In genomic region chr11:69280451-69280850, GRCh38 we compare ENCODE assay signal across 14 cellular contexts. TPM values are rescaled to one million over a fixed set of nuclear protein-coding genes. Genes with fewer than 3 reads are reported as not detected.
A peak's percentile ranks its signal among the peaks of the same experiment; 100 is the strongest.
DNase-seq lines count a peak whose midpoint lies in the region; ATAC-seq, FAIRE-seq and TF ChIP-seq lines count a peak whose summit lies in the region.
"Had no signal": no experiment of that assay in that cellular context is flagged by ENCODE, and none has a peak within 500 bp of the region (broad histone marks: within the 10 kb centered on the region; RNA-seq: fewer than 3 reads in every experiment).

No MANE protein-coding gene starts in this region.

- no peak for FAIRE-seq in small intestine (lab: Jason Lieb, UNC)

- no peak for ATAC-seq in GM18511 (IDR thresholded peaks at IDR 0.05; ENCODE audit: unreplicated experiment)

- no peak for TF ChIP-seq CTCF in fibroblast of mammary gland (conservative IDR thresholded peaks at IDR 0.05; ENCODE audit: control insufficient read depth, insufficient read depth, low read depth, low read length)

- WGBS in small intestine, 3 donors: 21 to 65% (median 39%) methylated on average over 2 of the region's 2 CpGs

- H3K4me1 ChIP-seq in SJSA1 (replicated peaks) (peaks cover 26% of the 10 kb centered on the region), small intestine (ENCODE audit: control insufficient read depth in 2 of 2, insufficient read depth in 1 of 2, low read depth in 1 of 2, low read length in 1 of 2) (peaks cover 0 to 7% of the 10 kb centered on the region in 2 donors)

- no peaks in the 10 kb centered on the region for H3K36me3 ChIP-seq in SJSA1
- H3K36me3 ChIP-seq in small intestine (ENCODE audit: control insufficient read depth in 2 of 2, insufficient read depth in 2 of 2, low read length in 2 of 2): no peaks in the 10 kb centered on the region
- H3K36me3 ChIP-seq: right atrium auricular region had no signal

- H3K9me3 ChIP-seq in SJSA1 (replicated peaks) (peaks cover 7% of the 10 kb centered on the region; the same call in 1 of the 2 replicates), small intestine (ENCODE audit: control insufficient read depth, low read depth) (no peaks in the 10 kb centered on the region)
- H3K9me3 ChIP-seq: right atrium auricular region had no signal

- DNase-seq in HCEC 1CT: peak; percentile 40
- peak in 1 of 2 experiments; percentile 62 for DNase-seq in SJSA1 (ENCODE audit: low read depth in 1 of 2, low spot score in 2 of 2)
- DNase-seq in fibroblast of mammary gland (ENCODE audit: low read depth): peak; percentile 74
- peak; percentile 60 for DNase-seq in small intestine
- no peak for DNase-seq in NCI-H69 (lab: John Stamatoyannopoulos, UW)
- DNase-seq in hypothalamus (lab: John Stamatoyannopoulos, UW): no peak
- DNase-seq in stimulated activated CD4-positive, alpha-beta T cell treated with anti-CD3 and anti-CD28 coated beads, Interleukin-4, amount 100 ng/mL, for 24 hours: no peak
- DNase-seq: activated CD4-positive, alpha-beta T cell treated with anti-CD3 and anti-CD28 coated beads, Interleukin-2, amount 50 U/mL, for 1 hour; left cardiac atrium; NCI-H1105; NCI-H510A had no signal

- H3K4me3 ChIP-seq in SJSA1 (no peak overlapping the region), fibroblast of mammary gland (ENCODE audit: control insufficient read depth, low read depth, low read length) (no peak overlapping the region), small intestine (ENCODE audit: low read depth in 1 of 2, low read length in 2 of 2) (no peak overlapping the region)
- H3K4me3 ChIP-seq: right atrium auricular region had no signal

- H3K27ac ChIP-seq in SJSA1 (peak overlapping the region; percentile 53), small intestine (ENCODE audit: low read depth in 1 of 2, low read length in 1 of 2) (no peak overlapping the region)

- H3K27me3 ChIP-seq in SJSA1 (replicated peaks) (no peaks in the 10 kb centered on the region), small intestine (ENCODE audit: control insufficient read depth in 2 of 2, insufficient read depth in 2 of 2, low read length in 2 of 2) (no peaks in the 10 kb centered on the region)
- H3K27me3 ChIP-seq: right atrium auricular region had no signal

RNA-seq across cellular contexts. Expression of gene MYEOV, which starts 13.5 kb away (rescaled TPM):
- total RNA-seq in SJSA1 (2014; rRNA removed; shearing (Covaris generic)): 3.4 and 5.3 TPM in 2 replicates
- 1 to 10 TPM in 2 of 3 donors, under 1 TPM in 1; 0.67 to 3.6 (median 2.4) TPM for polyA plus RNA-seq in small intestine
- total RNA-seq: T-helper 2 cell treated with Interferon-gamma antibody and Interleukin-4, amounts not matched to agents 100 ng/mL and 5 ng/mL, for 36 hours had no signal

Comparison
In these comparisons a context has a peak if more than half of its experiments do, and no peak if none do; other contexts are left out.
1. DNase-seq: peak in HCEC 1CT (single experiment), fibroblast of mammary gland (single experiment) and small intestine (single experiment); none in NCI-H69 (single experiment), hypothalamus (0 of 51) and stimulated activated CD4-positive, alpha-beta T cell treated with anti-CD3 and anti-CD28 coated beads, Interleukin-4, amount 100 ng/mL, for 24 hours (single experiment).